8 cellular contexts compared by ENCODE assay signal in the genomic region with DNA sequence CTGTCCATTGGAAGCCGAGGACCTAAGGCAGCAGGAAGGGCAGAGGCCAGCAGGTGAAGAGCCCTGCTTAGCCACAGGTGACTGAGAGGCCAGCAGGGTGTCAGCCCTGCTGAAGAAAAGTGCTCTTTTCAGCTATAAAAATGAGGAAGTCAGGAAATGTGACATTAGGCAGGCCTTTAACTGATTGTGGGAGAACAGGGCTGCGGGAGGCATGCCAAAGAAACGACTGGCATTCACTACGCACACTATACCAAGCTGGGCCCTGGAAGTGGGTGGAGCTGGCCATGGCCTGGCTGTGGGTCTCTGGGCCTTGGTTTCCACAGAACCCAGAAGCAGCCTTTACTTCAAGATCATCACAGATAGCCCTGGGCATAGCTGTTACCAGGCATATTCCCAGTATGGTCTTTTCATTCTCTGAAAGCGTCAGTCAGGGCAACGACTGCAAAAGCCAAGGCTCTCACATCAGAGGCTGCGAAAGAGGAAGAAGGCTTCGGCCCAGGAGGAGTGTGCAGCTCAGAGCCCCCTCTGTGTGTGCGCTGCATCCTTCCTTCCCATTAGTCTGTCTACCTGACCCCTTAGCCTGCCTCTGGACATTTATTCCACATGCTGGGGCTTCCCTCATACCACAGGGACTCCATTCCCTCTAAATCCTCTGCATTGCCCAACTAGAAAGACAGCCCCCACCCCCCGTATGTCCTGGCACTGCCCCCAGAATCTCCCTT. TPM values are rescaled to one million over a fixed set of nuclear protein-coding genes. Genes with fewer than 3 reads are reported as not detected.
A peak's percentile ranks its signal among the peaks of the same experiment; 100 is the strongest.
DNase-seq lines count a peak whose midpoint lies in the region; ATAC-seq, FAIRE-seq and TF ChIP-seq lines count a peak whose summit lies in the region.

No MANE protein-coding gene starts in this region.

- DNase-seq in EH (ENCODE audit: low read depth) = peak; percentile 58
- no peak for DNase-seq in Peyer's patch
- DNase-seq in effector memory CD4-positive, alpha-beta T cell = no peak
- peak; percentile 73 to 88 (median 78) for DNase-seq in pancreas
- no peak for DNase-seq in ureter (ENCODE audit: low spot score)
- no peak for DNase-seq in NCI-H2196 (lab: John Stamatoyannopoulos, UW; ENCODE audit: unreplicated experiment)
- DNase-seq in AG08395 (ENCODE audit: low spot score) = no peak

- no peak for TF ChIP-seq POLR2A in Peyer's patch (IDR thresholded peaks at IDR 0.05)

- no peaks in the 10 kb centered on the region for H3K9me3 ChIP-seq in Peyer's patch
- no peaks in the 10 kb centered on the region for H3K9me3 ChIP-seq in effector memory CD4-positive, alpha-beta T cell (ENCODE audit: control insufficient read depth, low read length)
- H3K9me3 ChIP-seq in pancreas = no peaks in the 10 kb centered on the region

- H3K4me3 ChIP-seq in Peyer's patch = no peak overlapping the region
- peak overlapping the region; percentile 6 for H3K4me3 ChIP-seq in effector memory CD4-positive, alpha-beta T cell (ENCODE audit: insufficient read depth, low read depth, low read length, poor library complexity, severe bottlenecking)
- H3K4me3 ChIP-seq in pancreas = no peak overlapping the region

- no peaks in the 10 kb centered on the region for H3K27me3 ChIP-seq in Peyer's patch
- H3K27me3 ChIP-seq in effector memory CD4-positive, alpha-beta T cell (replicated peaks; ENCODE audit: control insufficient read depth, insufficient read depth, low read length, poor library complexity, severe bottlenecking) = no peaks in the 10 kb centered on the region
- no peaks in the 10 kb centered on the region for H3K27me3 ChIP-seq in pancreas

- no peak for FAIRE-seq in pancreas (lab: Jason Lieb, UNC)

- intact Hi-C loops in pancreas (cut with DNase I) = no loop called here

- TF ChIP-seq CTCF in Peyer's patch (IDR thresholded peaks at IDR 0.05) (no peak), pancreas (IDR thresholded peaks at IDR 0.05) (no peak)

- H3K36me3 ChIP-seq in Peyer's patch (peaks cover 0 to 8% (median 0%) of the 10 kb centered on the region in 3 donors), pancreas (no peaks in the 10 kb centered on the region)
- peaks cover 7% of the 10 kb centered on the region for H3K36me3 ChIP-seq in effector memory CD4-positive, alpha-beta T cell (ENCODE audit: control insufficient read depth, insufficient read depth, low read length)

- peak; percentile 62 to 74 (median 71) for ATAC-seq in pancreas
- no peak for ATAC-seq in GM21717 (IDR thresholded peaks at IDR 0.05; ENCODE audit: unreplicated experiment)

- 38 to 45% methylated on average over 10 of the region's 10 CpGs for WGBS in pancreas, 2 donors

- H3K4me1 ChIP-seq in Peyer's patch (peaks cover 14 to 50% (median 43%) of the 10 kb centered on the region in 4 donors), pancreas (peaks cover 32 to 50% (median 33%) of the 10 kb centered on the region in 3 donors)
- peaks cover 57% of the 10 kb centered on the region for H3K4me1 ChIP-seq in effector memory CD4-positive, alpha-beta T cell (ENCODE audit: control insufficient read depth, insufficient read depth, low read length, poor library complexity, severe bottlenecking)

- H3K27ac ChIP-seq in Peyer's patch = peak overlapping the region; percentile 18 to 77 (median 60)
- H3K27ac ChIP-seq in effector memory CD4-positive, alpha-beta T cell (ENCODE audit: insufficient read depth, low read length, poor library complexity, severe bottlenecking) = peak overlapping the region; percentile 44
- peak overlapping the region; percentile 43 to 81 (median 68) for H3K27ac ChIP-seq in pancreas

RNA-seq across cellular contexts. Expression of a gene that starts 14.3 kb away (rescaled TPM):
- total RNA-seq in Peyer's patch (10 to 100 TPM; 15.7 to 35.7 (median 32.3) TPM), pancreas (10 to 100 TPM in 1 of 6 donors, 1 to 10 TPM in 5; 1.6 to 10.9 (median 6.8) TPM), ureter (246 TPM)
- 1 to 10 TPM; 3.0 to 9.2 TPM for polyA plus RNA-seq in pancreas

Comparison
In these comparisons a context has a peak if more than half of its experiments do, and no peak if none do; other contexts are left out.
1. DNase-seq: peak in EH (single experiment) and pancreas (6 of 6); none in Peyer's patch (0 of 3), effector memory CD4-positive, alpha-beta T cell (0 of 3), ureter (single experiment), NCI-H2196 (single experiment) and AG08395 (single experiment).
2. Peak in every context shown above with its lines, with median percentiles within 50 percentile points of each other: H3K27ac ChIP-seq.